Comparison of ENCODE assay signal across 9 cellular contexts in the genomic region with DNA sequence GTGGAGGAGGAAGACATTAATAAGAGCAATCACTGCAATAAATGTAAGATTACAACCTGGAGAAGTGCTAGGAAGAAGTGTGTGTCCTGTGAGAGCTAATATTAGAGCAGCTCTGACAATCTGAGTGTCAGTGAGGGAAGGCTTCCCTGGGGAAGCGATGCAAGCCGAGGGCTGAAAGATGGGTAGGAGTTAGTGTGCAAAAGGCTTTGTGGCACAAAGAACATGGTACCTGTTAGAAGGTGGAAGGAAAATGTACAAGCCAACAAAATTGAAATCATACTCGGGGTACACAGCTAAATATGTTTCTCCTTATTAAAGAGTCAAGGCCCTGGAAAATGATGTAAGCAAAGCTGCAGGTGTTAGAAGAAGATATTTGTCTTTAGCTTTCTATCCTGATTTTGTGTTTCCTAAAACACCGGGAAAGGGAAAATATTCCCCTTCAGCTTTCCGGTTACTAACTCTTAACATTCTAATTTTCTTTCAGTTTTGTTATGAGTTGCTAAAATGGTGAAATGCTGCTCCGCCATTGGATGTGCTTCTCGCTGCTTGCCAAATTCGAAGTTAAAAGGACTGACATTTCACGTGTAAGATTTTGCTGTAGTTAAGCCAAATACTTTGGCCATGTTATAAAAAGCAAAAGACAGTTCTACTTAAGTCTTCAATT. TPM values are rescaled to one million over a fixed set of nuclear protein-coding genes. Genes with fewer than 3 reads are reported as not detected.
DNase-seq lines count a peak whose midpoint lies in the region; ATAC-seq and TF ChIP-seq lines count a peak whose summit lies in the region.
"Had no signal": no experiment of that assay in that cellular context is flagged by ENCODE, and none has a peak within 500 bp of the region (broad histone marks: within the 10 kb centered on the region; RNA-seq: fewer than 3 reads in every experiment).

No MANE protein-coding gene starts in this region.

- no peak overlapping the region for H3K27ac Mint-ChIP-seq in CD4-positive, alpha-beta T cell

- peaks cover 43% of the 10 kb centered on the region for H3K4me1 Mint-ChIP-seq in CD4-positive, alpha-beta T cell (ENCODE audit: low read depth)

- H3K4ac ChIP-seq in mesenchymal stem cell (ENCODE audit: low read depth in 1 of 2, low read length in 2 of 2), result peak overlapping the region in 1 of 2 experiments; percentile 60

- H2AK5ac ChIP-seq in mesenchymal stem cell (ENCODE audit: low read length, severe bottlenecking), result peak overlapping the region; percentile 57

- H3K9me3 Mint-ChIP-seq in CD4-positive, alpha-beta T cell, result no peaks in the 10 kb centered on the region

- TF ChIP-seq CTCF in CD4-positive, alpha-beta T cell (IDR thresholded peaks at IDR 0.05), result no peak
- no peak for TF ChIP-seq CTCF in cardiac fibroblast (IDR thresholded peaks at IDR 0.05; ENCODE audit: low read depth, low read length)

- H3K36me3 ChIP-seq in mesenchymal stem cell (ENCODE audit: control insufficient read depth in 1 of 2, insufficient read depth in 2 of 2, low read depth in 1 of 2, low read length in 2 of 2), result peaks cover 0 to 32% of the 10 kb centered on the region in 2 experiments

- no peak overlapping the region for H2BK15ac ChIP-seq in mesenchymal stem cell (ENCODE audit: low read depth, poor library complexity, severe bottlenecking)

- peak overlapping the region in 1 of 2 experiments; percentile 96 for H3K18ac ChIP-seq in mesenchymal stem cell (ENCODE audit: low read depth in 1 of 2, low read length in 2 of 2)

- H4K8ac ChIP-seq in mesenchymal stem cell (ENCODE audit: low read length), result peak overlapping the region; percentile 51

- peak in 2 of 10 experiments; percentile 5 to 8 for DNase-seq in CD4-positive, alpha-beta T cell
- DNase-seq in NCI-H69 (lab: John Stamatoyannopoulos, UW), result peak; percentile 36
- no peak for DNase-seq in cardiac fibroblast (ENCODE audit: low read depth in 2 of 2)
- no peak for DNase-seq in mesenchymal stem cell
- DNase-seq in NCI-H2107 (lab: John Stamatoyannopoulos, UW), result no peak
- DNase-seq in retina, result no peak
- no peak for DNase-seq in ecto neural progenitor cell (ENCODE audit: low spot score)

- peaks cover 8% of the 10 kb centered on the region for H3K79me1 ChIP-seq in mesenchymal stem cell (replicated peaks; ENCODE audit: low read length, poor library complexity, severe bottlenecking)

- POLR2A ChIA-PET in CD4-positive, alpha-beta T cell (lab: Charles Lee), result interaction anchor here (0.7 to 3.6 kb wide), 20 partner anchors 9 to 1562 kb away, joined by 3 to 46 read pairs (median 4); a partner anchor contains a TSS

- H4K91ac ChIP-seq in mesenchymal stem cell (ENCODE audit: low read length), result no peak overlapping the region

- peak overlapping the region; percentile 94 for H3K27ac ChIP-seq in CD4-positive, alpha-beta T cell (ENCODE audit: low read depth, low read length)
- H3K27ac ChIP-seq in mesenchymal stem cell (ENCODE audit: low read length, poor library complexity, severe bottlenecking), result peak overlapping the region; percentile 99

- H3K27me3 ChIP-seq in CD4-positive, alpha-beta T cell (ENCODE audit: control insufficient read depth, insufficient read depth, low read length), result no peaks in the 10 kb centered on the region
- no peaks in the 10 kb centered on the region for H3K27me3 ChIP-seq in mesenchymal stem cell (ENCODE audit: control insufficient read depth in 1 of 2, insufficient read depth in 1 of 2, low read length in 2 of 2)

- no peak overlapping the region for H2AFZ ChIP-seq in mesenchymal stem cell (ENCODE audit: low read depth, low read length)

- H3K9ac ChIP-seq in mesenchymal stem cell (ENCODE audit: low read length), result peak overlapping the region; percentile 99

- H2BK5ac ChIP-seq in mesenchymal stem cell (ENCODE audit: low read depth, low read length, poor library complexity, severe bottlenecking), result no peak overlapping the region

- peaks cover 62% of the 10 kb centered on the region for H3K36me3 Mint-ChIP-seq in CD4-positive, alpha-beta T cell (ENCODE audit: low read depth)

- no peaks in the 10 kb centered on the region for H3K27me3 Mint-ChIP-seq in CD4-positive, alpha-beta T cell

- no peak overlapping the region for H3K14ac ChIP-seq in mesenchymal stem cell (ENCODE audit: low read length in 2 of 2)

- CTCF ChIA-PET in CD4-positive, alpha-beta T cell (lab: Charles Lee), result interaction anchor here (1.0 to 2.7 kb wide), 2 partner anchors 15 to 209 kb away, joined by 3 to 8 read pairs; a partner anchor contains a TSS

- no peak overlapping the region for H3K4me3 Mint-ChIP-seq in CD4-positive, alpha-beta T cell

- H3K4me3 ChIP-seq in cardiac fibroblast (replicated peaks in 1 of 2; ENCODE audit: low read depth in 2 of 2, low read length in 2 of 2), result peak overlapping the region; percentile 85 to 94
- H3K4me3 ChIP-seq in mesenchymal stem cell (ENCODE audit: insufficient read depth in 1 of 2, low read depth in 1 of 2, low read length in 2 of 2), result peak overlapping the region; percentile 44 to 98

- H3K23ac ChIP-seq in mesenchymal stem cell (ENCODE audit: low read length in 2 of 2), result no peak overlapping the region

- no peak overlapping the region for H2BK120ac ChIP-seq in mesenchymal stem cell (ENCODE audit: low read depth, low read length)

- no peak for ATAC-seq in CD4-positive, alpha-beta T cell (ENCODE audit: poor library complexity)
- peak; percentile 2 for ATAC-seq in GM19397 (IDR thresholded peaks at IDR 0.05; ENCODE audit: unreplicated experiment)

- peak overlapping the region; percentile 76 for H3K4me2 ChIP-seq in mesenchymal stem cell (ENCODE audit: low read length, poor library complexity, severe bottlenecking)

- no peaks in the 10 kb centered on the region for H3K9me3 ChIP-seq in CD4-positive, alpha-beta T cell (ENCODE audit: control insufficient read depth, low read length)
- no peaks in the 10 kb centered on the region for H3K9me3 ChIP-seq in mesenchymal stem cell (ENCODE audit: control insufficient read depth, low read length)

- peaks cover 2% of the 10 kb centered on the region for H3K4me1 ChIP-seq in mesenchymal stem cell (ENCODE audit: control insufficient read depth, insufficient read depth, low read depth, low read length)

- no peak overlapping the region for H2BK12ac ChIP-seq in mesenchymal stem cell (ENCODE audit: low read length in 2 of 2)

- 81% methylated on average over 6 of the region's 9 CpGs for WGBS in mesenchymal stem cell

- intact Hi-C loops in CD4-positive, alpha-beta T cell (cut with DNase I, micrococcal nuclease), result loop anchor here (1.0 to 10.0 kb wide), 10 partner anchors 117 to 1640 kb away; a partner anchor contains a TSS

RNA-seq across cellular contexts. Expression of a gene that starts 0.8 kb away (rescaled TPM):
- 10 to 100 TPM; 19.1 to 22.8 TPM for total RNA-seq in CD4-positive, alpha-beta T cell
- polyA plus RNA-seq in mesenchymal stem cell (2013, experiment 1 of 2), result 8.5 TPM
- 8.6 TPM for polyA plus RNA-seq in mesenchymal stem cell (2013, experiment 2 of 2)

RNA-seq across cellular contexts. Expression of a gene that starts 0.9 kb away (rescaled TPM):
- total RNA-seq in CD4-positive, alpha-beta T cell, result 10 to 100 TPM; 33.6 to 37.0 TPM
- polyA plus RNA-seq in mesenchymal stem cell (2013, experiment 1 of 2), result 19.9 TPM
- polyA plus RNA-seq in mesenchymal stem cell (2013, experiment 2 of 2), result 20.4 TPM

RNA-seq across cellular contexts. Expression of a gene that starts 40.8 kb away (rescaled TPM):
- under 1 TPM in 1 of 2 experiments, not detected in 1; 0.36 TPM for total RNA-seq in CD4-positive, alpha-beta T cell
- polyA plus RNA-seq in mesenchymal stem cell (2013, experiment 1 of 2), result not detected
- 0.04 TPM for polyA plus RNA-seq in mesenchymal stem cell (2013, experiment 2 of 2)
- total RNA-seq: NCI-H460 had no signal
